ENCODE assay signal across 17 cellular contexts in the genomic region with DNA sequence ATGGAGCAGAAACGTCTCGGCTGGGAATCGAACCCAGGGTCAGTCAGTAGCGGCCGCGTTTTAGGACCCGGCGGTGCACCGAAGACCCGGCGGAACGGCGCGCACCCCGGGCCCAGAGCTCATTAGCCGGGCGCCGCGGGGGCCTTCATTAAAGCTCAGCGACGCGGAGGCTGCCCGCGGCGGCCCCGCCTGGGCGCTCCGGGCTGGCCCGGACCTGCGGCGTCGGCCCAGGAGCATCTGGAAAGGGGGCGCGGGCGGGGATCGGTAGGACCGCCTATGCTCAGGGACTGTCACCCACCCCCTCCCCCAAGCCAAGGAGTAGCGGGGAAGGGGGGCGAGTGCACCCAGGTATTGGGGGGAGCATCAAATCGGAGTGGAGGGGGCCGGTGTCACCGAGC. TPM values are rescaled to one million over a fixed set of nuclear protein-coding genes. Genes with fewer than 3 reads are reported as not detected.
A peak's percentile ranks its signal among the peaks of the same experiment; 100 is the strongest.
DNase-seq lines count a peak whose midpoint lies in the region; ATAC-seq, FAIRE-seq and TF ChIP-seq lines count a peak whose summit lies in the region.
"Had no signal": no experiment of that assay in that cellular context is flagged by ENCODE, and none has a peak within 500 bp of the region (broad histone marks: within the 10 kb centered on the region; RNA-seq: fewer than 3 reads in every experiment).

No MANE protein-coding gene starts in this region.

- no peak for TF ChIP-seq CTCF in SK-N-SH (IDR thresholded peaks at IDR 0.05)
- no peak for TF ChIP-seq CTCF in hepatocyte (IDR thresholded peaks at IDR 0.05; ENCODE audit: poor library complexity)
- no peak for TF ChIP-seq CTCF in osteoblast (IDR thresholded peaks at IDR 0.05; ENCODE audit: extremely low read depth, low read depth, low read length)
- no peak for TF ChIP-seq CTCF in BE2C (IDR thresholded peaks at IDR 0.05; ENCODE audit: low read depth, low read length)
- no peak for TF ChIP-seq CTCF in D721Med (IDR thresholded peaks at IDR 0.05; ENCODE audit: insufficient read depth, missing control alignments)

- POLR2A ChIA-PET in SK-N-SH (lab: Yijun Ruan, JAX), result interaction anchor here (0.7 to 1.0 kb wide), 2 partner anchors 25 to 44 kb away, joined by 3 read pairs; no protein-coding TSS in a partner anchor

- no peak overlapping the region for H3K9ac ChIP-seq in SK-N-SH

- H3K27ac ChIP-seq in SK-N-SH (ENCODE audit: low read depth in 2 of 2, low read length in 1 of 2) (no peak overlapping the region), hepatocyte (no peak overlapping the region), osteoblast (ENCODE audit: low read depth, low read length) (no peak overlapping the region)

- H3K79me2 ChIP-seq in SK-N-SH (ENCODE audit: insufficient read depth) (no peaks in the 10 kb centered on the region), hepatocyte (no peaks in the 10 kb centered on the region), osteoblast (ENCODE audit: insufficient read depth, low read length) (no peaks in the 10 kb centered on the region)

- H3K4me1 ChIP-seq in SK-N-SH (ENCODE audit: control insufficient read depth in 1 of 2, insufficient read depth in 2 of 2, low read depth in 1 of 2, low read length in 1 of 2), result peaks cover 14 to 20% of the 10 kb centered on the region in 2 experiments; a peak in 3 of 4 replicates
- H3K4me1 ChIP-seq in hepatocyte (ENCODE audit: insufficient read depth), result peaks cover 19% of the 10 kb centered on the region
- peaks cover 28% of the 10 kb centered on the region for H3K4me1 ChIP-seq in osteoblast (ENCODE audit: insufficient read depth, low read length)
- peaks cover 9% of the 10 kb centered on the region for H3K4me1 ChIP-seq in BE2C

- H4K20me1 ChIP-seq in SK-N-SH (ENCODE audit: insufficient read depth) (no peaks in the 10 kb centered on the region), hepatocyte (ENCODE audit: insufficient read depth, poor library complexity, severe bottlenecking) (no peaks in the 10 kb centered on the region), osteoblast (ENCODE audit: insufficient read depth, low read length) (peaks cover 3% of the 10 kb centered on the region)

- no peak for TF ChIP-seq RAD21 in SK-N-SH (IDR thresholded peaks at IDR 0.05; ENCODE audit: low read length)

- H3K27me3 ChIP-seq in SK-N-SH (ENCODE audit: insufficient read depth), result no peaks in the 10 kb centered on the region
- H3K27me3 ChIP-seq in hepatocyte, result peaks cover 42% of the 10 kb centered on the region
- H3K27me3 ChIP-seq in osteoblast (ENCODE audit: insufficient read depth, low read length), result peaks cover 44% of the 10 kb centered on the region
- peaks cover 25% of the 10 kb centered on the region for H3K27me3 ChIP-seq in BE2C

- FAIRE-seq in D721Med (lab: Jason Lieb, UNC), result no peak

- H3K9me2 ChIP-seq in SK-N-SH (no peaks in the 10 kb centered on the region), hepatocyte (replicated peaks; ENCODE audit: insufficient read depth) (no peaks in the 10 kb centered on the region)

- no peak overlapping the region for H2AFZ ChIP-seq in SK-N-SH (ENCODE audit: low read depth)
- no peak overlapping the region for H2AFZ ChIP-seq in hepatocyte
- no peak overlapping the region for H2AFZ ChIP-seq in osteoblast (ENCODE audit: low read length)

- no peak for TF ChIP-seq EP300 in SK-N-SH (IDR thresholded peaks at IDR 0.05; ENCODE audit: borderline replicate concordance in 1 of 2, low read depth in 1 of 2, low read length in 1 of 2)

- H3K4me3 ChIP-seq in SK-N-SH (ENCODE audit: low read depth in 2 of 2, low read length in 1 of 2) (peak overlapping the region in 1 of 2 experiments; percentile 3; a peak in 1 of 4 replicates), hepatocyte (no peak overlapping the region), osteoblast (ENCODE audit: insufficient read depth, low read length) (no peak overlapping the region), BE2C (ENCODE audit: low read depth, low read length) (no peak overlapping the region)

- CTCF ChIA-PET in SK-N-SH (lab: Yijun Ruan, JAX), result interaction anchor here (0.7 to 5.5 kb wide), 10 partner anchors 10 to 124 kb away, joined by 3 to 46 read pairs (median 8); a partner anchor contains a TSS

- H3K4me2 ChIP-seq in SK-N-SH (no peak overlapping the region), hepatocyte (peak overlapping the region; percentile 66), osteoblast (ENCODE audit: insufficient read depth, low read length) (no peak overlapping the region)

- ATAC-seq in SK-N-SH treated with all-trans-retinoic acid at 6 μM for 48 hours, result no peak
- ATAC-seq: left ventricle myocardium superior had no signal

- WGBS in SK-N-SH (ENCODE audit: low lambda C conversion rate), result 0% methylated on average over 1 of the region's 42 CpGs
- 4% methylated on average over 28 of the region's 42 CpGs for WGBS in hepatocyte (ENCODE audit: low lambda C conversion rate, missing lambda C conversion rate)

- H3F3A ChIP-seq in SK-N-SH (replicated peaks; ENCODE audit: insufficient read depth), result peaks cover 7% of the 10 kb centered on the region

- no peaks in the 10 kb centered on the region for H3K36me3 ChIP-seq in SK-N-SH (replicated peaks in 1 of 2; ENCODE audit: control insufficient read depth in 1 of 2, insufficient read depth in 2 of 2, low read length in 1 of 2)
- H3K36me3 ChIP-seq in hepatocyte (replicated peaks; ENCODE audit: insufficient read depth, low read depth), result no peaks in the 10 kb centered on the region
- H3K36me3 ChIP-seq in osteoblast (ENCODE audit: insufficient read depth, low read length), result no peaks in the 10 kb centered on the region
- H3K36me3 ChIP-seq in BE2C, result no peaks in the 10 kb centered on the region

- peak; percentile 64 for DNase-seq in SK-N-SH
- DNase-seq in NCI-H69 (lab: John Stamatoyannopoulos, UW), result peak; percentile 84
- DNase-seq in hepatocyte (ENCODE audit: low spot score), result no peak
- DNase-seq in osteoblast (ENCODE audit: insufficient read length, low spot score, missing footprints), result peak; percentile 46
- DNase-seq in BE2C, result no peak
- DNase-seq in D721Med (ENCODE audit: insufficient read length, low spot score), result no peak
- DNase-seq in GM19240 (ENCODE audit: insufficient read length, low spot score), result no peak
- DNase-seq: activated naive CD8-positive, alpha-beta T cell treated with anti-CD3 and anti-CD28 coated beads, Interleukin-2, amount 10 ng/mL, durations not matched to agents 7 days and 5 days; effector CD4-positive, alpha-beta T cell; hippocampal formation; left ventricle myocardium superior; NCI-H187 treated with DMSO at 0.1 percent for 48 hours; NCI-H82; RPMI8226; SW 1271 had no signal

- no peaks in the 10 kb centered on the region for H3K9me3 ChIP-seq in SK-N-SH
- no peaks in the 10 kb centered on the region for H3K9me3 ChIP-seq in hepatocyte (ENCODE audit: low read depth)
- no peaks in the 10 kb centered on the region for H3K9me3 ChIP-seq in osteoblast (ENCODE audit: low read depth, low read length)
- no peaks in the 10 kb centered on the region for H3K9me3 ChIP-seq in BE2C

TF ChIP-seq in SK-N-SH, 30 proteins besides CTCF, POLR2A, EP300 and RAD21 (continues in another document):
- TF ChIP-seq GABPA (IDR thresholded peaks at IDR 0.05; ENCODE audit: low read depth) (no peak), NFIC (IDR thresholded peaks at IDR 0.05; ENCODE audit: borderline replicate concordance) (no peak), FOXJ3 (CRISPR knock-in tag; IDR thresholded peaks at IDR 0.05) (no peak), JUND (IDR thresholded peaks at IDR 0.05) (no peak), RFX5 (IDR thresholded peaks at IDR 0.05; ENCODE audit: low read length) (no peak), GATA2 (CRISPR knock-in tag; IDR thresholded peaks at IDR 0.05) (no peak)
- TF ChIP-seq, protein P1, sequence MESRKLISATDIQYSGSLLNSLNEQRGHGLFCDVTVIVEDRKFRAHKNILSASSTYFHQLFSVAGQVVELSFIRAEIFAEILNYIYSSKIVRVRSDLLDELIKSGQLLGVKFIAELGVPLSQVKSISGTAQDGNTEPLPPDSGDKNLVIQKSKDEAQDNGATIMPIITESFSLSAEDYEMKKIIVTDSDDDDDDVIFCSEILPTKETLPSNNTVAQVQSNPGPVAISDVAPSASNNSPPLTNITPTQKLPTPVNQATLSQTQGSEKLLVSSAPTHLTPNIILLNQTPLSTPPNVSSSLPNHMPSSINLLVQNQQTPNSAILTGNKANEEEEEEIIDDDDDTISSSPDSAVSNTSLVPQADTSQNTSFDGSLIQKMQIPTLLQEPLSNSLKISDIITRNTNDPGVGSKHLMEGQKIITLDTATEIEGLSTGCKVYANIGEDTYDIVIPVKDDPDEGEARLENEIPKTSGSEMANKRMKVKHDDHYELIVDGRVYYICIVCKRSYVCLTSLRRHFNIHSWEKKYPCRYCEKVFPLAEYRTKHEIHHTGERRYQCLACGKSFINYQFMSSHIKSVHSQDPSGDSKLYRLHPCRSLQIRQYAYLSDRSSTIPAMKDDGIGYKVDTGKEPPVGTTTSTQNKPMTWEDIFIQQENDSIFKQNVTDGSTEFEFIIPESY (IDR thresholded peaks at IDR 0.05; ENCODE audit: borderline replicate concordance, low read depth), result no peak

TF ChIP-seq in SK-N-SH treated with all-trans-retinoic acid at 6 μM for 48 hours, 23 proteins besides CTCF, POLR2A, EP300 and RAD21:
- no peak for TF ChIP-seq PPARA (CRISPR knock-in tag; IDR thresholded peaks at IDR 0.05; ENCODE audit: borderline replicate concordance)
- no peak for TF ChIP-seq ZNF8 (CRISPR knock-in tag; IDR thresholded peaks at IDR 0.05)
- no peak for TF ChIP-seq ZNF70 (CRISPR knock-in tag; IDR thresholded peaks at IDR 0.05)
- TF ChIP-seq SNAI2 (CRISPR knock-in tag; IDR thresholded peaks at IDR 0.05), result no peak
- no peak for TF ChIP-seq ZFP3 (CRISPR knock-in tag; IDR thresholded peaks at IDR 0.05)
- TF ChIP-seq ISL1 (CRISPR knock-in tag; IDR thresholded peaks at IDR 0.05), result no peak
- no peak for TF ChIP-seq ARNTL (CRISPR knock-in tag; IDR thresholded peaks at IDR 0.05; ENCODE audit: borderline replicate concordance, low read depth)

RNA-seq across cellular contexts. Expression of a gene that starts 52.2 kb away (rescaled TPM):
- polyA plus RNA-seq in SK-N-SH (2012; rRNA removed), result 0.03 and 0.07 TPM in 2 replicates
- polyA plus RNA-seq in SK-N-SH (2012; cell fraction: cytosol; rRNA removed), result 0.01 and 0.04 TPM in 2 replicates
- 0.08 and 0.13 TPM in 2 replicates for polyA plus RNA-seq in SK-N-SH (2012; cell fraction: nucleus; rRNA removed)
- 0.57 and 0.96 TPM in 2 replicates for total RNA-seq in hepatocyte
- 0.24 and 0.94 TPM in 2 replicates for polyA plus RNA-seq in hepatocyte
- total RNA-seq in osteoblast, result 0.59 and 0.72 TPM in 2 replicates
- 0.99 TPM for polyA plus RNA-seq in BE2C (2012; ENCODE audit: insufficient read depth, insufficient read length, low read depth)
- total RNA-seq: myocyte had no signal

Comparison
In these comparisons a context has a peak if more than half of its experiments do, and no peak if none do; other contexts are left out.
1. DNase-seq: peak in SK-N-SH (single experiment), NCI-H69 (single experiment) and osteoblast (single experiment); none in hepatocyte (single experiment), BE2C (single experiment), D721Med (single experiment) and GM19240 (single experiment).